Comparison of ENCODE assay signal across 1 cellular context in the genomic region with DNA sequence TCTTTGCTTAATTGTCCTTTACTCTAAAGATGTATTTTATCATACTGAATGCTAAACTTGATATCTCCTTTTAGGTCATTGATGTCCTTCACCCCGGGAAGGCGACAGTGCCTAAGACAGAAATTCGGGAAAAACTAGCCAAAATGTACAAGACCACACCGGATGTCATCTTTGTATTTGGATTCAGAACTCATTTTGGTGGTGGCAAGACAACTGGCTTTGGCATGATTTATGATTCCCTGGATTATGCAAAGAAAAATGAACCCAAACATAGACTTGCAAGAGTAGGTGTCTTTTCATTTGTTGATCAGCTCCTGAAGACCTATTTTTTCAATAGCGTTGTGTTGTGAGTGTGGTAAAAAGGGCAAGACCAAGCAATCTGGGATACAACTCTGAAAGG.
TF ChIP-seq lines count a peak whose summit lies in the region.

No MANE protein-coding gene starts in this region.

TF ChIP-seq in K562, 482 proteins besides CTCF, POLR2A, EP300 and RAD21 (continued from another document):
- TF ChIP-seq, protein P1, sequence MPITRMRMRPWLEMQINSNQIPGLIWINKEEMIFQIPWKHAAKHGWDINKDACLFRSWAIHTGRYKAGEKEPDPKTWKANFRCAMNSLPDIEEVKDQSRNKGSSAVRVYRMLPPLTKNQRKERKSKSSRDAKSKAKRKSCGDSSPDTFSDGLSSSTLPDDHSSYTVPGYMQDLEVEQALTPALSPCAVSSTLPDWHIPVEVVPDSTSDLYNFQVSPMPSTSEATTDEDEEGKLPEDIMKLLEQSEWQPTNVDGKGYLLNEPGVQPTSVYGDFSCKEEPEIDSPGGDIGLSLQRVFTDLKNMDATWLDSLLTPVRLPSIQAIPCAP (CRISPR knock-in tag; IDR thresholded peaks at IDR 0.05; ENCODE audit: borderline replicate concordance): 0 out of 2 replicates have a peak, but pooled peaks have one; percentile 48
- TF ChIP-seq EGR1 (conservative IDR thresholded peaks at IDR 0.05): no peak
